1 cellular context compared by ENCODE assay signal in genomic region chr15:22913646-22914380, GRCh38.
TF ChIP-seq lines count a peak whose summit lies in the region.

No MANE protein-coding gene starts in this region.

TF ChIP-seq in H1, 55 proteins besides CTCF, POLR2A, EP300 and RAD21 (continued from another document):
- TF ChIP-seq, protein P1, sequence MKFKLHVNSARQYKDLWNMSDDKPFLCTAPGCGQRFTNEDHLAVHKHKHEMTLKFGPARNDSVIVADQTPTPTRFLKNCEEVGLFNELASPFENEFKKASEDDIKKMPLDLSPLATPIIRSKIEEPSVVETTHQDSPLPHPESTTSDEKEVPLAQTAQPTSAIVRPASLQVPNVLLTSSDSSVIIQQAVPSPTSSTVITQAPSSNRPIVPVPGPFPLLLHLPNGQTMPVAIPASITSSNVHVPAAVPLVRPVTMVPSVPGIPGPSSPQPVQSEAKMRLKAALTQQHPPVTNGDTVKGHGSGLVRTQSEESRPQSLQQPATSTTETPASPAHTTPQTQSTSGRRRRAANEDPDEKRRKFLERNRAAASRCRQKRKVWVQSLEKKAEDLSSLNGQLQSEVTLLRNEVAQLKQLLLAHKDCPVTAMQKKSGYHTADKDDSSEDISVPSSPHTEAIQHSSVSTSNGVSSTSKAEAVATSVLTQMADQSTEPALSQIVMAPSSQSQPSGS (IDR thresholded peaks at IDR 0.05; ENCODE audit: low read length): no peak
- TF ChIP-seq JUN (IDR thresholded peaks at IDR 0.05; ENCODE audit: low read depth, low read length) (no peak), SUZ12 (IDR thresholded peaks at IDR 0.05; ENCODE audit: low read length) (no peak), TCF12 (IDR thresholded peaks at IDR 0.05; ENCODE audit: low read depth, low read length) (no peak), CHD7 (IDR thresholded peaks at IDR 0.05; ENCODE audit: insufficient replicate concordance, low read length) (no peak), KDM1A (IDR thresholded peaks at IDR 0.05; ENCODE audit: borderline replicate concordance, low read length) (no peak), TAF7 (optimal IDR thresholded peaks at IDR 0.05; ENCODE audit: borderline replicate concordance, low read depth, low read length) (no peak), SP1 (IDR thresholded peaks at IDR 0.05; ENCODE audit: low read depth, low read length) (no peak), KDM4A (IDR thresholded peaks at IDR 0.05; ENCODE audit: low read depth, low read length, severe bottlenecking) (no peak), CBX5 (IDR thresholded peaks at IDR 0.05; ENCODE audit: low read depth, low read length) (no peak), JUND (IDR thresholded peaks at IDR 0.05; ENCODE audit: low read length) (no peak), SIN3A (conservative IDR thresholded peaks at IDR 0.05 in 1 of 2, IDR thresholded peaks at IDR 0.05 in 1 of 2; ENCODE audit: low read depth in 1 of 2, low read length in 2 of 2) (no peak)
- TF ChIP-seq, protein P2, sequence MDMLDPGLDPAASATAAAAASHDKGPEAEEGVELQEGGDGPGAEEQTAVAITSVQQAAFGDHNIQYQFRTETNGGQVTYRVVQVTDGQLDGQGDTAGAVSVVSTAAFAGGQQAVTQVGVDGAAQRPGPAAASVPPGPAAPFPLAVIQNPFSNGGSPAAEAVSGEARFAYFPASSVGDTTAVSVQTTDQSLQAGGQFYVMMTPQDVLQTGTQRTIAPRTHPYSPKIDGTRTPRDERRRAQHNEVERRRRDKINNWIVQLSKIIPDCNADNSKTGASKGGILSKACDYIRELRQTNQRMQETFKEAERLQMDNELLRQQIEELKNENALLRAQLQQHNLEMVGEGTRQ (IDR thresholded peaks at IDR 0.05; ENCODE audit: low read length): no peak
- TF ChIP-seq, protein P3, sequence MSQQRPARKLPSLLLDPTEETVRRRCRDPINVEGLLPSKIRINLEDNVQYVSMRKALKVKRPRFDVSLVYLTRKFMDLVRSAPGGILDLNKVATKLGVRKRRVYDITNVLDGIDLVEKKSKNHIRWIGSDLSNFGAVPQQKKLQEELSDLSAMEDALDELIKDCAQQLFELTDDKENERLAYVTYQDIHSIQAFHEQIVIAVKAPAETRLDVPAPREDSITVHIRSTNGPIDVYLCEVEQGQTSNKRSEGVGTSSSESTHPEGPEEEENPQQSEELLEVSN (IDR thresholded peaks at IDR 0.05): no peak
